In the genomic region with DNA sequence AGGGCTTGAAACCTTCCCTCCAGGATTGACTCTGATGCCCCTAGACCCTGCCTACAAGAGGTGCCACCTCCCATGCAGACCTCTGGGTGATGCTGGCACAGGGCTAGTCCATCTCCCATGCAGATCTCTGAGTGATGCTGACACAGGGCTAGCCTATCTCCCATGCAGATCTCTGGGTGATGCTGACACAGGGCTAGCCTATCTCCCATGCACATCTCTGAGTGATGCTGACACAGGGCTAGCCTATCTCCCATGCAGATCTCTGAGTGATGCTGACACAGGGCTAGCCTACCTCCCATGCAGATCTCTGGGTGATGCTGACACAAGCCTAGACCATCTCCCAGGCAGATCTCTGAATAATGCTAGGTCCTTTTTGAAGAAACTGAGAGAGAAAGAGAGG, we compare ENCODE assay signal across 17 cellular contexts.
A peak's percentile ranks its signal among the peaks of the same experiment; 100 is the strongest.
DNase-seq lines count a peak whose midpoint lies in the region; ATAC-seq and TF ChIP-seq lines count a peak whose summit lies in the region.
"Had no signal": no experiment of that assay in that cellular context is flagged by ENCODE, and none has a peak within 500 bp of the region (broad histone marks: within the 10 kb centered on the region; RNA-seq: fewer than 3 reads in every experiment).

No MANE protein-coding gene starts in this region.

- H3K27ac ChIP-seq in esophagus muscularis mucosa (replicated peaks in 1 of 4) (no peak overlapping the region), parathyroid adenoma (peak overlapping the region; percentile 100)
- H3K27ac ChIP-seq: 22Rv1, C4-2B, KMS-11 had no signal

- peaks cover 4 to 47% (median 28%) of the 10 kb centered on the region in 4 donors for H3K4me1 ChIP-seq in esophagus muscularis mucosa
- peaks cover 41% of the 10 kb centered on the region for H3K4me1 ChIP-seq in parathyroid adenoma

- no peak for TF ChIP-seq EP300 in esophagus muscularis mucosa (IDR thresholded peaks at IDR 0.05)

- H3K27me3 Mint-ChIP-seq in endothelial cell (ENCODE audit: unreplicated experiment) = peaks cover 9% of the 10 kb centered on the region

- TF ChIP-seq POLR2A in esophagus muscularis mucosa (IDR thresholded peaks at IDR 0.05; ENCODE audit: low read depth) = no peak

- DNase-seq in NCI-H748 (lab: John Stamatoyannopoulos, UW; ENCODE audit: unreplicated experiment) (peak; percentile 72), NCI-H748 treated with DMSO at 0.1 percent for 48 hours (lab: John Stamatoyannopoulos, UW) (no peak), RPMI7951 (ENCODE audit: low read depth) (peak; percentile 54), esophagus muscularis mucosa (ENCODE audit: extremely low spot score) (peak; percentile 34), endothelial cell (ENCODE audit: low spot score) (no peak), iPS-NIHi7 (ENCODE audit: extremely low spot score) (no peak)
- DNase-seq: AML-193; DMS79 treated with DMSO at 0.1 percent for 48 hours; MV-4-11; NCI-H1694 treated with DMSO at 0.1 percent for 48 hours; NK-92 treated with Interleukin-12 subunit alpha and Interleukin-12 subunit beta, amount 100 ng/mL, for 24 hours; Right ventricle myocardium superior had no signal

- H3K9me3 Mint-ChIP-seq in endothelial cell (ENCODE audit: unreplicated experiment) = no peaks in the 10 kb centered on the region

- no peaks in the 10 kb centered on the region for H3K9me3 ChIP-seq in esophagus muscularis mucosa
- no peaks in the 10 kb centered on the region for H3K9me3 ChIP-seq in parathyroid adenoma (ENCODE audit: control insufficient read depth, low read length)

- no peak overlapping the region for H3K27ac Mint-ChIP-seq in endothelial cell (ENCODE audit: unreplicated experiment)

- H3K79me2 ChIP-seq in parathyroid adenoma = no peaks in the 10 kb centered on the region

- intact Hi-C loops in esophagus muscularis mucosa (cut with DNase I) = no loop called here

- H3K4me1 Mint-ChIP-seq in endothelial cell (ENCODE audit: unreplicated experiment) = peaks cover 6% of the 10 kb centered on the region

- H3K4me3 Mint-ChIP-seq in endothelial cell (ENCODE audit: unreplicated experiment) = no peak overlapping the region

- peaks cover 3% of the 10 kb centered on the region for H3K36me3 Mint-ChIP-seq in endothelial cell (ENCODE audit: low read depth, unreplicated experiment)

- peak overlapping the region; percentile 50 for H2AFZ ChIP-seq in parathyroid adenoma

- H3K4me2 ChIP-seq in parathyroid adenoma (ENCODE audit: low read length) = peak overlapping the region; percentile 57
- H3K4me2 ChIP-seq: KMS-11 had no signal

- TF ChIP-seq CTCF in esophagus muscularis mucosa (IDR thresholded peaks at IDR 0.05) (no peak), parathyroid adenoma (IDR thresholded peaks at IDR 0.05) (no peak), endothelial cell (IDR thresholded peaks at IDR 0.05; ENCODE audit: unreplicated experiment) (no peak)

- no peaks in the 10 kb centered on the region for H3K36me3 ChIP-seq in esophagus muscularis mucosa
- H3K36me3 ChIP-seq in parathyroid adenoma (ENCODE audit: control insufficient read depth, insufficient read depth, low read length) = no peaks in the 10 kb centered on the region

- H3K4me3 ChIP-seq in esophagus muscularis mucosa (no peak overlapping the region), parathyroid adenoma (ENCODE audit: low read depth, low read length) (peak overlapping the region; percentile 40)

- H3K27me3 ChIP-seq in esophagus muscularis mucosa = peaks cover 0 to 50% (median 2%) of the 10 kb centered on the region in 4 donors
- H3K27me3 ChIP-seq in parathyroid adenoma (ENCODE audit: control insufficient read depth, insufficient read depth, low read length) = no peaks in the 10 kb centered on the region

- H3K9ac ChIP-seq in parathyroid adenoma = no peak overlapping the region
- H3K9ac ChIP-seq: KMS-11 had no signal

- ATAC-seq in HG03108 (IDR thresholded peaks at IDR 0.05; ENCODE audit: unreplicated experiment) = no peak

Comparison
In these comparisons a context has a peak if more than half of its experiments do, and no peak if none do; other contexts are left out.
1. DNase-seq: peak in NCI-H748 (single experiment), RPMI7951 (single experiment) and esophagus muscularis mucosa (single experiment); none in NCI-H748 treated with DMSO at 0.1 percent for 48 hours (single experiment), endothelial cell (single experiment) and iPS-NIHi7 (single experiment).